ENCODE assay signal across 10 cellular contexts in the genomic region with DNA sequence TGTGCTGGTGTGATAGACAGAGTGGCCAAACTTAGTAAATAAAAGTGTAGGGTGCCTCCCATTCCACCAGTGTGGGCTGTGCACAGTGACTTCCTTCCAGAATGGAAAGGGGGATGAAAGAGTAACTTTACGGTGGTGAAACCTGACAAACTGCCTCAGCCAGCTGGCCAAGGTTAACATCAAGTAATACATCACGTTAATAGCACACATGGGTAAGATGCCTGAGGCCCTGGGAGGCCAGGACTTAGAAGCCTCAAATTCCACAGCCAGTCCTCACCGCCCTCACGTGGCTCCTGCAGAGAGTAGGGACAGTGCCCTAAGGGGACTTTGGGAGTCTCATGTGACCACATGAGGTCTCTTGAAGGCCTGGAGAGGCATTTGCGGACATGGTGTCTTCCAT. TPM values are rescaled to one million over a fixed set of nuclear protein-coding genes. Genes with fewer than 3 reads are reported as not detected.
A peak's percentile ranks its signal among the peaks of the same experiment; 100 is the strongest.
DNase-seq lines count a peak whose midpoint lies in the region; ATAC-seq and TF ChIP-seq lines count a peak whose summit lies in the region.
"Had no signal": no experiment of that assay in that cellular context is flagged by ENCODE, and none has a peak within 500 bp of the region (broad histone marks: within the 10 kb centered on the region; RNA-seq: fewer than 3 reads in every experiment).

No MANE protein-coding gene starts in this region.

- no peak for TF ChIP-seq RAD21 in HCT116 (IDR thresholded peaks at IDR 0.05; ENCODE audit: low read depth)

- H3K36me3 Mint-ChIP-seq in type B pancreatic cell, result no peaks in the 10 kb centered on the region
- H3K36me3 Mint-ChIP-seq in activated CD8-positive, alpha-beta T cell treated with anti-CD3 and anti-CD28 coated beads for 36 hours (ENCODE audit: low read depth), result peaks cover 5% of the 10 kb centered on the region
- H3K36me3 Mint-ChIP-seq: immature natural killer cell had no signal

- H3K9me3 Mint-ChIP-seq in type B pancreatic cell, result no peaks in the 10 kb centered on the region
- H3K9me3 Mint-ChIP-seq in activated CD8-positive, alpha-beta T cell treated with anti-CD3 and anti-CD28 coated beads for 36 hours, result no peaks in the 10 kb centered on the region
- H3K9me3 Mint-ChIP-seq: activated CD4-positive, alpha-beta T cell treated with anti-CD3 and anti-CD28 coated beads, Interleukin-2, amount 10 ng/mL, durations not matched to agents 7 days and 5 days; immature natural killer cell had no signal

- H3K4me1 ChIP-seq in HCT116 (ENCODE audit: control insufficient read depth in 1 of 2, insufficient read depth in 2 of 2, low read length in 2 of 2), result peaks cover 39 to 68% of the 10 kb centered on the region in 2 experiments
- peaks cover under 1% of the 10 kb centered on the region; the same call in 1 of the 2 replicates for H3K4me1 ChIP-seq in HAP-1

- intact Hi-C loops in HCT116 (cut with micrococcal nuclease), result no loop called here
- intact Hi-C loops in activated CD8-positive, alpha-beta T cell treated with anti-CD3 and anti-CD28 coated beads for 36 hours (cut with micrococcal nuclease), result loop anchor here (5.0 kb wide), 1 partner anchor 387 kb away; no protein-coding TSS in a partner anchor

- in situ Hi-C loops in HAP-1 (cut with MboI; ENCODE audit: low sequenced_read_pairs), result no loop called here

- no peaks in the 10 kb centered on the region for H3K9me2 ChIP-seq in HCT116 (ENCODE audit: insufficient read depth)

- H3K27me3 Mint-ChIP-seq in type B pancreatic cell, result no peaks in the 10 kb centered on the region
- H3K27me3 Mint-ChIP-seq in activated CD8-positive, alpha-beta T cell treated with anti-CD3 and anti-CD28 coated beads for 36 hours, result peaks cover 15% of the 10 kb centered on the region

- TF ChIP-seq CTCF in HCT116 (IDR thresholded peaks at IDR 0.05 in 2 of 3, conservative IDR thresholded peaks at IDR 0.05 in 1 of 3; ENCODE audit: borderline replicate concordance in 1 of 3, insufficient read depth in 1 of 3, low read depth in 2 of 3, low read length in 2 of 3) (no peak), type B pancreatic cell (conservative IDR thresholded peaks at IDR 0.05) (no peak)
- no peak for TF ChIP-seq CTCF in activated CD8-positive, alpha-beta T cell treated with anti-CD3 and anti-CD28 coated beads for 36 hours (IDR thresholded peaks at IDR 0.05)

- H3K9me3 ChIP-seq in HCT116 (ENCODE audit: control insufficient read depth in 1 of 2, insufficient read depth in 1 of 2, low read depth in 1 of 2, low read length in 2 of 2), result no peaks in the 10 kb centered on the region
- H3K9me3 ChIP-seq in HAP-1, result no peaks in the 10 kb centered on the region

- H3K27ac Mint-ChIP-seq in type B pancreatic cell, result peak overlapping the region; percentile 96
- H3K27ac Mint-ChIP-seq in activated CD8-positive, alpha-beta T cell treated with anti-CD3 and anti-CD28 coated beads for 36 hours, result no peak overlapping the region
- H3K27ac Mint-ChIP-seq: activated CD4-positive, alpha-beta T cell treated with anti-CD3 and anti-CD28 coated beads, Interleukin-2, amount 10 ng/mL, durations not matched to agents 7 days and 5 days; activated naive CD4-positive, alpha-beta T cell treated with anti-CD3 and anti-CD28 coated beads, Interleukin-2, amount 50 U/mL, for 72 hours; immature natural killer cell had no signal

- H3K79me2 ChIP-seq in HCT116 (ENCODE audit: insufficient read depth, low read length), result no peaks in the 10 kb centered on the region

- no peaks in the 10 kb centered on the region for H3K36me3 ChIP-seq in HCT116 (ENCODE audit: control insufficient read depth in 1 of 2, insufficient read depth in 2 of 2, low read length in 2 of 2)
- H3K36me3 ChIP-seq in HAP-1 (replicated peaks), result no peaks in the 10 kb centered on the region

- H4K20me1 ChIP-seq in HCT116 (ENCODE audit: insufficient read depth), result no peaks in the 10 kb centered on the region

- TF ChIP-seq POLR2A in HCT116 (IDR thresholded peaks at IDR 0.05; ENCODE audit: borderline replicate concordance, extremely low read depth, insufficient read depth, insufficient read length), result no peak

- H3K4me2 ChIP-seq in HCT116 (ENCODE audit: low read length), result peak overlapping the region; percentile 70

- no peak overlapping the region for H3K9ac ChIP-seq in HCT116 (ENCODE audit: low read length)

- no TSS peak for BruUV-seq in HCT116 (replicated peaks; lab: Mats Ljungman, UMichigan)

- H3K27me3 ChIP-seq in HCT116 (ENCODE audit: insufficient read depth, low read length) (no peaks in the 10 kb centered on the region), HAP-1 (ENCODE audit: low read depth) (no peaks in the 10 kb centered on the region; the same call in 1 of the 2 replicates)

- RAD21 ChIA-PET in HCT116 (lab: Charles Lee; ENCODE audit: low non-redundant PET in 1 of 2, low total read pairs in 2 of 2, uncharacterized antibody in 2 of 2, unreplicated experiment in 2 of 2), result interaction anchor here in 1 of 2 experiments (1.6 kb wide), 1 partner anchor 12 kb away, joined by 3 read pairs; no protein-coding TSS in a partner anchor

- no peak overlapping the region for H3K27ac ChIP-seq in HCT116 (ENCODE audit: low read depth, low read length)

- peak overlapping the region; percentile 51 for H3K4me3 Mint-ChIP-seq in type B pancreatic cell
- H3K4me3 Mint-ChIP-seq in activated CD8-positive, alpha-beta T cell treated with anti-CD3 and anti-CD28 coated beads for 36 hours, result no peak overlapping the region
- H3K4me3 Mint-ChIP-seq: activated CD4-positive, alpha-beta T cell treated with anti-CD3 and anti-CD28 coated beads, Interleukin-2, amount 10 ng/mL, durations not matched to agents 7 days and 5 days; immature natural killer cell had no signal

- CTCF ChIA-PET in HCT116 (lab: Charles Lee), result interaction anchor here (1.1 to 4.1 kb wide), 3 partner anchors 12 to 388 kb away, joined by 3 to 26 read pairs (median 14); partner anchors contain the start of gene SOCS1
- CTCF ChIA-PET in activated CD8-positive, alpha-beta T cell treated with anti-CD3 and anti-CD28 coated beads for 36 hours (lab: Charles Lee), result interaction anchor here (0.6 to 7.1 kb wide), 5 partner anchors 13 to 410 kb away, joined by 3 to 88 read pairs (median 7); partner anchors contain the start of gene SOCS1

- DNase-seq in HCT116 (ENCODE audit: low read depth, low spot score) (peak; percentile 12), amniotic epithelial cell (ENCODE audit: low read depth) (peak; percentile 86), glomerular visceral epithelial cell (ENCODE audit: extremely low spot score) (peak; percentile 83), type B pancreatic cell (ENCODE audit: extremely low spot score, unreplicated experiment) (no peak), HAP-1 (ENCODE audit: low spot score in 2 of 2) (no peak)
- DNase-seq in activated CD8-positive, alpha-beta T cell treated with anti-CD3 and anti-CD28 coated beads for 36 hours, result no peak
- DNase-seq: activated CD4-positive, alpha-beta T cell treated with anti-CD3 and anti-CD28 coated beads, Interleukin-2, amount 10 ng/mL, durations not matched to agents 7 days and 5 days; immature natural killer cell had no signal

- no peak for ATAC-seq in HCT116
- ATAC-seq in activated CD8-positive, alpha-beta T cell treated with anti-CD3 and anti-CD28 coated beads for 36 hours, result no peak
- no peak for ATAC-seq in HG02623 (IDR thresholded peaks at IDR 0.05; ENCODE audit: unreplicated experiment)
- ATAC-seq: activated naive CD4-positive, alpha-beta T cell treated with anti-CD3 and anti-CD28 coated beads, Interleukin-2, amount 50 U/mL, for 72 hours had no signal

- no peak overlapping the region for H3K4me3 ChIP-seq in HCT116 (replicated peaks in 1 of 2; ENCODE audit: low read depth in 1 of 2, low read length in 2 of 2)
- no peak overlapping the region for H3K4me3 ChIP-seq in HAP-1

- POLR2A ChIA-PET in HCT116 (lab: Charles Lee), result interaction anchor here (2.7 kb wide), 1 partner anchor 104 kb away, joined by 22 read pairs; the partner anchor contains the start of gene SOCS1
- POLR2A ChIA-PET in activated CD8-positive, alpha-beta T cell treated with anti-CD3 and anti-CD28 coated beads for 36 hours (lab: Charles Lee), result interaction anchor here (0.8 to 4.2 kb wide), 6 partner anchors 12 to 107 kb away, joined by 3 to 19 read pairs (median 4); partner anchors contain the start of genes PRM3 and SOCS1

- peaks cover 53% of the 10 kb centered on the region for H3K4me1 Mint-ChIP-seq in type B pancreatic cell (ENCODE audit: unreplicated experiment)
- peaks cover 65% of the 10 kb centered on the region for H3K4me1 Mint-ChIP-seq in activated CD8-positive, alpha-beta T cell treated with anti-CD3 and anti-CD28 coated beads for 36 hours (ENCODE audit: low read depth)

- H2AFZ ChIP-seq in HCT116 (ENCODE audit: low read depth, low read length, poor library complexity, severe bottlenecking), result no peak overlapping the region

TF ChIP-seq in HCT116, 20 proteins besides CTCF, POLR2A, EP300 and RAD21 (continues in another document):
- no peak for TF ChIP-seq ATF3 (IDR thresholded peaks at IDR 0.05)
- TF ChIP-seq ZBTB33 (IDR thresholded peaks at IDR 0.05; ENCODE audit: extremely low read depth, insufficient replicate concordance, low read length), result no peak

RNA-seq across cellular contexts. Expression of gene RMI2, which starts 14.1 kb away (rescaled TPM):
- total RNA-seq in HCT116 (2021; ENCODE audit: unreplicated experiment) (19.9 TPM), type B pancreatic cell (ENCODE audit: low replicate concordance) (30.0 and 41.3 TPM in 2 replicates)
- polyA plus RNA-seq in HCT116 (2012), result 8.3 and 10.2 TPM in 2 replicates
- 10 to 100 TPM; 53.1 to 57.7 TPM for total RNA-seq in activated CD8-positive, alpha-beta T cell treated with anti-CD3 and anti-CD28 coated beads for 36 hours

Comparison
In these comparisons a context has a peak if more than half of its experiments do, and no peak if none do; other contexts are left out.
1. DNase-seq: peak in HCT116 (single experiment), amniotic epithelial cell (single experiment) and glomerular visceral epithelial cell (single experiment); none in type B pancreatic cell (single experiment), HAP-1 (0 of 2) and activated CD8-positive, alpha-beta T cell treated with anti-CD3 and anti-CD28 coated beads for 36 hours (single experiment).